34 cellular contexts compared by ENCODE assay signal in genomic region chr9:777978-778377, GRCh38.
"Had no signal": no experiment of that assay in that cellular context is flagged by ENCODE, and none has a peak within 500 bp of the region (broad histone marks: within the 10 kb centered on the region; RNA-seq: fewer than 3 reads in every experiment).

No MANE protein-coding gene starts in this region.

- H3K36me3 ChIP-seq: MG63 had no signal

- H3K4me3 ChIP-seq: MG63 had no signal

- DNase-seq: Karpas-422, Kasumi-1, MG63, MM.1S, MV-4-11, NCI-H1048, NCI-H1092, NCI-H1092 treated with DMSO at 0.1 percent for 48 hours, NCI-H1105, NCI-H1105 treated with DMSO at 0.1 percent for 48 hours, NCI-H1417, NCI-H1417 treated with DMSO at 0.1 percent for 48 hours, NCI-H1436, NCI-H1436 treated with DMSO at 0.1 percent for 48 hours, NCI-H146, NCI-H1694, NCI-H1694 treated with DMSO at 0.1 percent for 48 hours, NCI-H187, NCI-H187 treated with DMSO at 0.1 percent for 48 hours, NCI-H1930, NCI-H2029, NCI-H2029 treated with DMSO at 0.1 percent for 48 hours, NCI-H2081, NCI-H2081 treated with DMSO at 0.1 percent for 48 hours, NCI-H2107, NCI-H2171, NCI-H2171 treated with DMSO at 0.1 percent for 48 hours, NCI-H2227 treated with DMSO at 0.1 percent for 48 hours, NCI-H226, NCI-H345, NCI-H446, NCI-H446 treated with DMSO at 0.1 percent for 48 hours, NCI-H510A, NCI-H510A treated with DMSO at 0.1 percent for 48 hours had no signal
